Comparison of ENCODE assay signal across 14 cellular contexts in genomic region chr5:83562817-83563557, GRCh38.
DNase-seq lines count a peak whose midpoint lies in the region; ATAC-seq and TF ChIP-seq lines count a peak whose summit lies in the region.
"Had no signal": no experiment of that assay in that cellular context is flagged by ENCODE, and none has a peak within 500 bp of the region (broad histone marks: within the 10 kb centered on the region; RNA-seq: fewer than 3 reads in every experiment).

No MANE protein-coding gene starts in this region.

- H3K9ac ChIP-seq in H9 (ENCODE audit: extremely low read depth, insufficient read length, low read length), result no peak overlapping the region

- H3K4me3 Mint-ChIP-seq in H9 (no peak overlapping the region), brain (peak overlapping the region in 4 of 5 experiments; percentile 24 to 67 (median 38))
- H3K4me3 Mint-ChIP-seq in naive thymus-derived CD4-positive, alpha-beta T cell, result no peak overlapping the region
- H3K4me3 Mint-ChIP-seq: CD8-positive, alpha-beta memory T cell; memory B cell; stimulated activated effector memory CD8-positive, alpha-beta T cell treated with anti-CD3 and anti-CD28 coated beads, Interleukin-12 subunit alpha, Interleukin-12 subunit beta, amount 100 ng/mL, for 72 hours; T-helper 17 cell had no signal

- no peak overlapping the region for H2BK20ac ChIP-seq in H9 (ENCODE audit: low read depth, low read length, poor library complexity, severe bottlenecking)

- no peaks in the 10 kb centered on the region for H3K4me1 ChIP-seq in H9 (ENCODE audit: insufficient read depth, low read length)
- peaks cover 0 to 4% of the 10 kb centered on the region in 2 donors for H3K4me1 ChIP-seq in right atrium auricular region
- no peaks in the 10 kb centered on the region for H3K4me1 ChIP-seq in naive thymus-derived CD4-positive, alpha-beta T cell (ENCODE audit: control insufficient read depth in 2 of 2, insufficient read depth in 2 of 2, low read length in 2 of 2)
- no peaks in the 10 kb centered on the region for H3K4me1 ChIP-seq in BE2C

- no peaks in the 10 kb centered on the region for H3K27me3 ChIP-seq in H9 (ENCODE audit: insufficient read depth, low read length)
- no peaks in the 10 kb centered on the region for H3K27me3 ChIP-seq in right atrium auricular region
- peaks cover 0 to 4% of the 10 kb centered on the region in 2 donors for H3K27me3 ChIP-seq in naive thymus-derived CD4-positive, alpha-beta T cell (ENCODE audit: control insufficient read depth in 2 of 2, insufficient read depth in 2 of 2, low read length in 2 of 2)
- H3K27me3 ChIP-seq in BE2C, result no peaks in the 10 kb centered on the region
- H3K27me3 ChIP-seq: adrenal gland had no signal

- H2AK5ac ChIP-seq in H9 (ENCODE audit: insufficient read length, low read length), result no peak overlapping the region

- no peak for ATAC-seq in naive thymus-derived CD4-positive, alpha-beta T cell
- no peak for ATAC-seq in HG03342 (IDR thresholded peaks at IDR 0.05; ENCODE audit: unreplicated experiment)
- ATAC-seq: stimulated activated effector memory CD8-positive, alpha-beta T cell treated with anti-CD3 and anti-CD28 coated beads, Interleukin-12 subunit alpha, Interleukin-12 subunit beta, amount 100 ng/mL, for 72 hours; T-helper 17 cell had no signal

- no peak overlapping the region for H3T11ph ChIP-seq in H9 (ENCODE audit: low read length)

- H3K4me2 ChIP-seq in H9 (ENCODE audit: insufficient read depth, insufficient read length, low read length), result no peak overlapping the region

- peak overlapping the region in 2 of 3 experiments; percentile 69 to 92; a peak in 4 of 7 replicates for H3K27ac Mint-ChIP-seq in H9
- peak overlapping the region; percentile 14 to 93 (median 90) for H3K27ac Mint-ChIP-seq in brain
- H3K27ac Mint-ChIP-seq in naive thymus-derived CD4-positive, alpha-beta T cell, result no peak overlapping the region
- H3K27ac Mint-ChIP-seq: CD8-positive, alpha-beta memory T cell; memory B cell; stimulated activated effector memory CD8-positive, alpha-beta T cell treated with anti-CD3 and anti-CD28 coated beads, Interleukin-12 subunit alpha, Interleukin-12 subunit beta, amount 100 ng/mL, for 72 hours; T-helper 17 cell had no signal

- H3K27ac ChIP-seq in H9 (ENCODE audit: insufficient read length, low read depth, low read length) (no peak overlapping the region), right atrium auricular region (peak overlapping the region; percentile 43 to 54)
- no peak overlapping the region for H3K27ac ChIP-seq in naive thymus-derived CD4-positive, alpha-beta T cell (ENCODE audit: low read depth, low read length)
- H3K27ac ChIP-seq: adrenal gland had no signal

- H4K20me1 ChIP-seq in H9 (ENCODE audit: control insufficient read depth, insufficient read depth, insufficient read length), result no peaks in the 10 kb centered on the region

- H3K79me2 ChIP-seq in H9 (ENCODE audit: insufficient read depth, low read length), result no peaks in the 10 kb centered on the region

- POLR2A ChIA-PET in naive thymus-derived CD4-positive, alpha-beta T cell (lab: Charles Lee), result no interaction called here

- no CpG with 5 or more reads among the region's 5 CpGs for WGBS in H9 (ENCODE audit: extremely low coverage, insufficient read length, low lambda C conversion rate)

- H2BK5ac ChIP-seq in H9 (ENCODE audit: insufficient read length, low read length), result no peak overlapping the region

- H3K36me3 Mint-ChIP-seq in H9 (ENCODE audit: insufficient read depth in 1 of 3, low read depth in 3 of 3), result peaks cover 7 to 73% (median 39%) of the 10 kb centered on the region in 3 experiments; a peak in 5 of 7 replicates
- peaks cover 55% of the 10 kb centered on the region for H3K36me3 Mint-ChIP-seq in brain
- H3K36me3 Mint-ChIP-seq in naive thymus-derived CD4-positive, alpha-beta T cell, result no peaks in the 10 kb centered on the region
- H3K36me3 Mint-ChIP-seq: CD8-positive, alpha-beta memory T cell; memory B cell; stimulated activated effector memory CD8-positive, alpha-beta T cell treated with anti-CD3 and anti-CD28 coated beads, Interleukin-12 subunit alpha, Interleukin-12 subunit beta, amount 100 ng/mL, for 72 hours had no signal

- H4K5ac ChIP-seq in H9 (ENCODE audit: insufficient read length, low read depth, low read length), result no peak overlapping the region

- no peak overlapping the region for H3K4ac ChIP-seq in H9 (ENCODE audit: low read depth, low read length)

- no peaks in the 10 kb centered on the region for H3K9me3 ChIP-seq in H9 (ENCODE audit: control insufficient read depth, low read depth, low read length)
- no peaks in the 10 kb centered on the region for H3K9me3 ChIP-seq in right atrium auricular region
- H3K9me3 ChIP-seq in naive thymus-derived CD4-positive, alpha-beta T cell (ENCODE audit: control insufficient read depth in 2 of 3, low read length in 3 of 3), result no peaks in the 10 kb centered on the region
- H3K9me3 ChIP-seq in BE2C, result no peaks in the 10 kb centered on the region
- H3K9me3 ChIP-seq: adrenal gland had no signal

- no peaks in the 10 kb centered on the region for H3K9me3 Mint-ChIP-seq in H9
- H3K9me3 Mint-ChIP-seq in brain, result no peaks in the 10 kb centered on the region
- no peaks in the 10 kb centered on the region for H3K9me3 Mint-ChIP-seq in naive thymus-derived CD4-positive, alpha-beta T cell
- H3K9me3 Mint-ChIP-seq: CD8-positive, alpha-beta memory T cell; memory B cell; stimulated activated effector memory CD8-positive, alpha-beta T cell treated with anti-CD3 and anti-CD28 coated beads, Interleukin-12 subunit alpha, Interleukin-12 subunit beta, amount 100 ng/mL, for 72 hours had no signal

- H4K8ac ChIP-seq in H9 (replicated peaks; ENCODE audit: insufficient read length, low read depth, low read length), result no peak overlapping the region

- DNase-seq in H9 (no peak), right atrium auricular region (ENCODE audit: low spot score) (no peak), retinal pigment epithelial cell (ENCODE audit: low read depth) (peak; percentile 37), NCI-H510A treated with DMSO at 0.1 percent for 48 hours (lab: John Stamatoyannopoulos, UW) (no peak), BE2C (no peak)
- no peak for DNase-seq in naive thymus-derived CD4-positive, alpha-beta T cell
- DNase-seq: adrenal gland; CD8-positive, alpha-beta memory T cell; NCI-H1105; T-helper 17 cell had no signal

- H3K18ac ChIP-seq in H9 (ENCODE audit: insufficient read length, low read depth, low read length), result no peak overlapping the region

- H3K4me1 Mint-ChIP-seq in H9, result peaks cover 0 to 6% of the 10 kb centered on the region in 2 experiments; a peak in 2 of 4 replicates
- peaks cover 62% of the 10 kb centered on the region for H3K4me1 Mint-ChIP-seq in brain
- no peaks in the 10 kb centered on the region for H3K4me1 Mint-ChIP-seq in naive thymus-derived CD4-positive, alpha-beta T cell
- H3K4me1 Mint-ChIP-seq: CD8-positive, alpha-beta memory T cell; memory B cell; stimulated activated effector memory CD8-positive, alpha-beta T cell treated with anti-CD3 and anti-CD28 coated beads, Interleukin-12 subunit alpha, Interleukin-12 subunit beta, amount 100 ng/mL, for 72 hours; T-helper 17 cell had no signal

- no peak overlapping the region for H2AFZ ChIP-seq in H9 (ENCODE audit: low read length)

- intact Hi-C loops in naive thymus-derived CD4-positive, alpha-beta T cell (cut with micrococcal nuclease), result loop anchor here in 1 of 2 donors (5.0 kb wide), 1 partner anchor 1391 kb away; no protein-coding TSS in a partner anchor

- no peak overlapping the region for H2BK12ac ChIP-seq in H9 (ENCODE audit: insufficient read length, low read depth, low read length)

- TF ChIP-seq CTCF in H9 (conservative IDR thresholded peaks at IDR 0.05), result no peak
- TF ChIP-seq CTCF in brain (conservative IDR thresholded peaks at IDR 0.05), result no peak
- TF ChIP-seq CTCF in right atrium auricular region (IDR thresholded peaks at IDR 0.05), result no peak
- no peak for TF ChIP-seq CTCF in retinal pigment epithelial cell (conservative IDR thresholded peaks at IDR 0.05; ENCODE audit: low read depth, low read length)
- no peak for TF ChIP-seq CTCF in BE2C (IDR thresholded peaks at IDR 0.05; ENCODE audit: low read depth, low read length)

- CTCF ChIA-PET in naive thymus-derived CD4-positive, alpha-beta T cell (lab: Charles Lee), result interaction anchor here (0.6 to 3.7 kb wide), 4 partner anchors 921 to 1210 kb away, joined by 3 to 16 read pairs (median 5); no protein-coding TSS in a partner anchor

- H3K27me3 Mint-ChIP-seq in H9 (ENCODE audit: low read depth) (no peaks in the 10 kb centered on the region), brain (peaks cover 3% of the 10 kb centered on the region)
- H3K27me3 Mint-ChIP-seq in naive thymus-derived CD4-positive, alpha-beta T cell, result peaks cover 18 to 32% (median 28%) of the 10 kb centered on the region in 5 donors

- H3K79me1 ChIP-seq in H9 (ENCODE audit: insufficient read depth, low read depth, low read length, poor library complexity, severe bottlenecking), result no peaks in the 10 kb centered on the region

- H3K36me3 ChIP-seq in right atrium auricular region (peaks cover 3% of the 10 kb centered on the region), BE2C (no peaks in the 10 kb centered on the region)
- H3K36me3 ChIP-seq in naive thymus-derived CD4-positive, alpha-beta T cell (ENCODE audit: control insufficient read depth in 2 of 3, insufficient read depth in 3 of 3, low read length in 3 of 3), result no peaks in the 10 kb centered on the region
- H3K36me3 ChIP-seq: adrenal gland had no signal

- H3K14ac ChIP-seq in H9 (ENCODE audit: insufficient read depth, low read length), result no peak overlapping the region

- no peak overlapping the region for H3K56ac ChIP-seq in H9 (ENCODE audit: insufficient read length, low read depth, low read length)

- no peak overlapping the region for H2BK15ac ChIP-seq in H9 (ENCODE audit: low read depth, low read length)

- H2BK120ac ChIP-seq in H9 (ENCODE audit: low read depth, low read length, poor library complexity, severe bottlenecking), result no peak overlapping the region

- H4K91ac ChIP-seq in H9 (ENCODE audit: insufficient read length, low read depth, low read length), result no peak overlapping the region

- H3K4me3 ChIP-seq in right atrium auricular region (no peak overlapping the region), retinal pigment epithelial cell (ENCODE audit: low read length) (no peak overlapping the region), BE2C (ENCODE audit: low read depth, low read length) (no peak overlapping the region)
- H3K4me3 ChIP-seq in naive thymus-derived CD4-positive, alpha-beta T cell (ENCODE audit: low read length), result no peak overlapping the region

- no peak overlapping the region for H3K23ac ChIP-seq in H9 (ENCODE audit: insufficient read length, low read depth, low read length)

- no peaks in the 10 kb centered on the region for H3K23me2 ChIP-seq in H9 (ENCODE audit: insufficient read length, low read depth, low read length, poor library complexity, severe bottlenecking)

Comparison
In these comparisons a context has a peak if more than half of its experiments do, and no peak if none do; other contexts are left out.
1. H3K27ac ChIP-seq: peak in right atrium auricular region (2 of 2); none in H9 (single experiment) and naive thymus-derived CD4-positive, alpha-beta T cell (single experiment).
2. H3K27ac Mint-ChIP-seq: peak in H9 (2 of 3) and brain (5 of 5); none in naive thymus-derived CD4-positive, alpha-beta T cell (0 of 9).
3. H3K4me3 Mint-ChIP-seq: peak in brain (4 of 5); none in H9 (0 of 2) and naive thymus-derived CD4-positive, alpha-beta T cell (0 of 10).